13 cellular contexts compared by ENCODE assay signal in the genomic region with DNA sequence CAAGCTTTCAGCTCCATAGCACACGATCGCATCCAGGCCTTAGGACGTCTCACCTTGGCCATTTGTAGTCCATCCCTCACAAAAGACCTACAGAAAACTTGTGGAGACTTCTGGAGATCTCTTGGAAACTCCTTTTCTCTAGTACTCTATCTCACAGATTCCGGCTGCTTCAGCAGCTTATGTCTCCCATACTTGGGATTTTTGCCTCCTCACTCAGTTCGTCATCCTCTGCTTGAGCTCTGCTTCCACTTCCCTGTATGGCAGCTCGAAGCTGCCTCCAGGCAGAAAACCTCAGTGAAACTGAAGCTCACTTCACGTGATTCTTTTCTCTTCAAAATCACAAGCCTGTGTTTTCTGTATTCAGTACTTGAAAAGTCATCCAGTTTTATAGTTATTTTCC.
"Had no signal": no experiment of that assay in that cellular context is flagged by ENCODE, and none has a peak within 500 bp of the region (broad histone marks: within the 10 kb centered on the region; RNA-seq: fewer than 3 reads in every experiment).

No MANE protein-coding gene starts in this region.

- H3K4me1 Mint-ChIP-seq: immature natural killer cell; stimulated activated memory B cell treated with anti-CD40 and anti-IgM and Interleukin-4, amounts not matched to agents 10 μg/mL and 1 μg/mL and 100 μg/mL, for 72 hours had no signal

- H3K9ac ChIP-seq: parathyroid adenoma had no signal

- H3K27ac ChIP-seq: parathyroid adenoma, thyroid gland had no signal

- H3K36me3 Mint-ChIP-seq: immature natural killer cell; stimulated activated memory B cell treated with anti-CD40 and anti-IgM and Interleukin-4, amounts not matched to agents 10 μg/mL and 1 μg/mL and 100 μg/mL, for 72 hours had no signal

- H3K4me1 ChIP-seq: parathyroid adenoma, thyroid gland, uterus had no signal

- H3K9me3 Mint-ChIP-seq: activated naive CD4-positive, alpha-beta T cell treated with anti-CD3 and anti-CD28 coated beads for 36 hours; activated naive CD8-positive, alpha-beta T cell treated with anti-CD3 and anti-CD28 coated beads, Interleukin-2, amount 50 U/mL, for 24 hours; activated T-helper 2 cell treated with anti-CD3 and anti-CD28 coated beads, Interferon-gamma antibody, Interleukin-2, Interleukin-4, amounts not matched to agents 10 μg/mL and 5 μg/mL and 100 μg/mL, durations not matched to agents 14 hours and 24 hours and 36 hours; stimulated activated memory B cell treated with anti-CD40 and anti-IgM and Interleukin-4, amounts not matched to agents 10 μg/mL and 1 μg/mL and 100 μg/mL, for 72 hours had no signal

- DNase-seq: activated CD4-positive, CD25-positive, alpha-beta regulatory T cell treated with anti-CD3 and anti-CD28 coated beads, Interleukin-2, amount 50 U/mL, for 72 hours; activated naive CD4-positive, alpha-beta T cell treated with anti-CD3 and anti-CD28 coated beads for 36 hours; activated naive CD8-positive, alpha-beta T cell treated with anti-CD3 and anti-CD28 coated beads, Interleukin-2, amount 50 U/mL, for 24 hours; immature natural killer cell; left cardiac atrium; T-helper 1 cell; T1000; thyroid gland; uterus had no signal

- ATAC-seq: activated naive CD8-positive, alpha-beta T cell treated with anti-CD3 and anti-CD28 coated beads, Interleukin-2, amount 50 U/mL, for 24 hours; left cardiac atrium; stimulated activated memory B cell treated with anti-CD40 and anti-IgM and Interleukin-4, amounts not matched to agents 10 μg/mL and 1 μg/mL and 100 μg/mL, for 72 hours had no signal

- H3K36me3 ChIP-seq: thyroid gland, uterus had no signal

- H2AFZ ChIP-seq: parathyroid adenoma had no signal

- H3K27me3 Mint-ChIP-seq: activated naive CD8-positive, alpha-beta T cell treated with anti-CD3 and anti-CD28 coated beads, Interleukin-2, amount 50 U/mL, for 24 hours; stimulated activated memory B cell treated with anti-CD40 and anti-IgM and Interleukin-4, amounts not matched to agents 10 μg/mL and 1 μg/mL and 100 μg/mL, for 72 hours had no signal

- H3K4me3 Mint-ChIP-seq: activated naive CD4-positive, alpha-beta T cell treated with anti-CD3 and anti-CD28 coated beads for 36 hours; activated naive CD8-positive, alpha-beta T cell treated with anti-CD3 and anti-CD28 coated beads, Interleukin-2, amount 50 U/mL, for 24 hours; immature natural killer cell; stimulated activated memory B cell treated with anti-CD40 and anti-IgM and Interleukin-4, amounts not matched to agents 10 μg/mL and 1 μg/mL and 100 μg/mL, for 72 hours had no signal

- H3K4me3 ChIP-seq: lung, thyroid gland, uterus had no signal

- H3K27me3 ChIP-seq: thyroid gland, uterus had no signal

- H3K79me2 ChIP-seq: parathyroid adenoma had no signal

- H3K27ac Mint-ChIP-seq: activated naive CD4-positive, alpha-beta T cell treated with anti-CD3 and anti-CD28 coated beads for 36 hours; activated naive CD8-positive, alpha-beta T cell treated with anti-CD3 and anti-CD28 coated beads, Interleukin-2, amount 50 U/mL, for 24 hours; activated T-helper 2 cell treated with anti-CD3 and anti-CD28 coated beads, Interferon-gamma antibody, Interleukin-2, Interleukin-4, amounts not matched to agents 10 μg/mL and 5 μg/mL and 100 μg/mL, durations not matched to agents 14 hours and 24 hours and 36 hours; immature natural killer cell; stimulated activated memory B cell treated with anti-CD40 and anti-IgM and Interleukin-4, amounts not matched to agents 10 μg/mL and 1 μg/mL and 100 μg/mL, for 72 hours had no signal

- H3K9me3 ChIP-seq: thyroid gland, uterus had no signal
